ENCODE assay signal across 11 cellular contexts in the genomic region with DNA sequence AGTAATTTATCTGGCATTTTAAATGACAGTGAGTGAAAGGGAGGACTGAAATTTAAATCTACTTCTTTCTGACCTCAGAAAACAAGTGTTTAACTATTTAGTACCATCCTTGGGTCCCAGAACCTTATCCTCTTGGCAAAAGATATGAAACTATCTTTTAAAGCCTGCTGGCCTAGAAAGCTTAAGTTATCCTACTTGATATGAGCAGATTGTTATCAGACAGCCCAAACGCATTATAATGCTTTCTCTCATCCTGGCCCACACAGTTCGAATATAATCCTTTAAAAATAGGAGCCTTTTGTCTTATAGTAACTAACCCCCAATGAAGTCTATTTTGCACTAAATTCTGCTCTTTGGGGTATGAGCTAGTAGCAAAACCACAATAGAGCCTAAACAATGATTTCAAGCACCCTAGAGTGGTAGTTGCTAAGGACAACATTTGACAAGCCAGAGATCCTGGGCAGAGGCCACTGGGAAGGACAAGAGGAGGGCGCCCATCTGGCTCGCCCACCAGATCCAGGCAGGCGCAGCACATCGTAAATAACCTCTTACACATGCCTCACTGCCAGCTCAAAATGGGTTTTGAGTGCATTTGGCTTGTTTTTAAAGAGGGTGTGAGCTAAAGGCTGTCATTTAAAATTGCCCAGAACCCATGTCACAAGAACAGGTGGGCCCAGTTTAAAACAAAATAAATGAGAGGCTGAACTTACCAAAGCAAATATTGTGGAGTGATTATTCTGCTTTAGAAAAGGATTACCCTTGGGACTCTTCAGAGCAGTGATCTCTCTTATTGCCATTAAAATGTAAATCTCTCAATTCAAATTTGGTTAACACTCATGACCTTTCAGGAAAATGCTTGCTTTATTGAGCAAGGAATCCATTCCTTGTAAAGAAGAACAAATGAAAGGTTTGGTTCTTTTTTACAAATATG. TPM values are rescaled to one million over a fixed set of nuclear protein-coding genes. Genes with fewer than 3 reads are reported as not detected.
DNase-seq lines count a peak whose midpoint lies in the region; ATAC-seq and TF ChIP-seq lines count a peak whose summit lies in the region.
"Had no signal": no experiment of that assay in that cellular context is flagged by ENCODE, and none has a peak within 500 bp of the region (broad histone marks: within the 10 kb centered on the region; RNA-seq: fewer than 3 reads in every experiment).

No MANE protein-coding gene starts in this region.

- ATAC-seq in gastroesophageal sphincter: no peak
- ATAC-seq: naive thymus-derived CD8-positive, alpha-beta T cell; stimulated activated naive CD8-positive, alpha-beta T cell treated with anti-CD3 and anti-CD28 coated beads, Interleukin-15, Interleukin-2, amounts not matched to agents 100 U/mL and 50 U/mL, for 24 hours had no signal

- TF ChIP-seq POLR2A in uterus (IDR thresholded peaks at IDR 0.05): no peak
- no peak for TF ChIP-seq POLR2A in gastroesophageal sphincter (IDR thresholded peaks at IDR 0.05)

- H3K4me3 ChIP-seq in WERI-Rb-1 (ENCODE audit: low read depth, low read length) (no peak overlapping the region), uterus (no peak overlapping the region), gastroesophageal sphincter (no peak overlapping the region)
- H3K4me3 ChIP-seq: cardiac muscle cell had no signal

- DNase-seq in DMS153 (lab: John Stamatoyannopoulos, UW): peak; percentile 98
- DNase-seq in NCI-H1417 (lab: John Stamatoyannopoulos, UW): peak; percentile 86 to 99 (median 98)
- peak; percentile 88 for DNase-seq in NCI-H2227 (lab: John Stamatoyannopoulos, UW; ENCODE audit: unreplicated experiment)
- DNase-seq in WERI-Rb-1: peak; percentile 59
- no peak for DNase-seq in uterus
- no peak for DNase-seq in GF-D8 (lab: John Stamatoyannopoulos, UW)
- DNase-seq in central memory CD4-positive, alpha-beta T cell: no peak

- H3K9me3 ChIP-seq in WERI-Rb-1 (ENCODE audit: severe bottlenecking): no peaks in the 10 kb centered on the region
- H3K9me3 ChIP-seq in uterus: no peaks in the 10 kb centered on the region
- H3K9me3 ChIP-seq in gastroesophageal sphincter: no peaks in the 10 kb centered on the region

- H3K36me3 ChIP-seq in WERI-Rb-1 (no peaks in the 10 kb centered on the region), uterus (no peaks in the 10 kb centered on the region), gastroesophageal sphincter (no peaks in the 10 kb centered on the region)
- H3K36me3 ChIP-seq: cardiac muscle cell had no signal

- TF ChIP-seq CTCF in WERI-Rb-1 (IDR thresholded peaks at IDR 0.05; ENCODE audit: low read depth, low read length) (no peak), uterus (IDR thresholded peaks at IDR 0.05) (no peak), gastroesophageal sphincter (IDR thresholded peaks at IDR 0.05) (no peak)

- intact Hi-C loops in uterus (cut with DNase I; ENCODE audit: low total_unique reads): no loop called here

- no peaks in the 10 kb centered on the region for H3K27me3 ChIP-seq in WERI-Rb-1 (ENCODE audit: insufficient read depth, low read depth, severe bottlenecking)
- H3K27me3 ChIP-seq in uterus: no peaks in the 10 kb centered on the region
- no peaks in the 10 kb centered on the region for H3K27me3 ChIP-seq in gastroesophageal sphincter
- H3K27me3 ChIP-seq: cardiac muscle cell had no signal

- H3K4me1 ChIP-seq in uterus: no peaks in the 10 kb centered on the region
- no peaks in the 10 kb centered on the region for H3K4me1 ChIP-seq in gastroesophageal sphincter

- H3K27ac ChIP-seq in WERI-Rb-1: peak overlapping the region; percentile 39
- no peak overlapping the region for H3K27ac ChIP-seq in uterus
- no peak overlapping the region for H3K27ac ChIP-seq in gastroesophageal sphincter
- H3K27ac ChIP-seq: cardiac muscle cell had no signal

- TF ChIP-seq EP300 in gastroesophageal sphincter (IDR thresholded peaks at IDR 0.05): no peak

- 71 to 73% methylated on average over 2 to 6 of the region's 6 CpGs for WGBS in gastroesophageal sphincter (ENCODE audit: low coverage in 1 of 2), 2 donors

RNA-seq across cellular contexts. Expression of a gene that starts 37.7 kb away (rescaled TPM):
- 10 to 100 TPM in 3 of 4 donors, 1 to 10 TPM in 1; 8.2 to 66.5 (median 35.6) TPM for total RNA-seq in uterus
- total RNA-seq in gastroesophageal sphincter: 10 to 100 TPM; 23.7 to 51.2 (median 40.1) TPM

Comparison
In these comparisons a context has a peak if more than half of its experiments do, and no peak if none do; other contexts are left out.
1. DNase-seq: peak in DMS153 (single experiment), NCI-H1417 (3 of 3), NCI-H2227 (single experiment) and WERI-Rb-1 (single experiment); none in uterus (0 of 2), GF-D8 (single experiment) and central memory CD4-positive, alpha-beta T cell (single experiment).